2 cellular contexts compared by ENCODE assay signal in genomic region chr11:78884761-78885160, GRCh38.
TF ChIP-seq lines count a peak whose summit lies in the region.

No MANE protein-coding gene starts in this region.

TF ChIP-seq in HepG2, 621 proteins besides CTCF, POLR2A, EP300 and RAD21 (continued from another document):
- TF ChIP-seq, protein P1, sequence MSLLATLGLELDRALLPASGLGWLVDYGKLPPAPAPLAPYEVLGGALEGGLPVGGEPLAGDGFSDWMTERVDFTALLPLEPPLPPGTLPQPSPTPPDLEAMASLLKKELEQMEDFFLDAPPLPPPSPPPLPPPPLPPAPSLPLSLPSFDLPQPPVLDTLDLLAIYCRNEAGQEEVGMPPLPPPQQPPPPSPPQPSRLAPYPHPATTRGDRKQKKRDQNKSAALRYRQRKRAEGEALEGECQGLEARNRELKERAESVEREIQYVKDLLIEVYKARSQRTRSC (CRISPR knock-in tag; IDR thresholded peaks at IDR 0.05; ENCODE audit: low read depth) = no peak

TF ChIP-seq in GM23338, 12 proteins besides CTCF, POLR2A, EP300 and RAD21 (continued from another document):
- TF ChIP-seq, protein P2, sequence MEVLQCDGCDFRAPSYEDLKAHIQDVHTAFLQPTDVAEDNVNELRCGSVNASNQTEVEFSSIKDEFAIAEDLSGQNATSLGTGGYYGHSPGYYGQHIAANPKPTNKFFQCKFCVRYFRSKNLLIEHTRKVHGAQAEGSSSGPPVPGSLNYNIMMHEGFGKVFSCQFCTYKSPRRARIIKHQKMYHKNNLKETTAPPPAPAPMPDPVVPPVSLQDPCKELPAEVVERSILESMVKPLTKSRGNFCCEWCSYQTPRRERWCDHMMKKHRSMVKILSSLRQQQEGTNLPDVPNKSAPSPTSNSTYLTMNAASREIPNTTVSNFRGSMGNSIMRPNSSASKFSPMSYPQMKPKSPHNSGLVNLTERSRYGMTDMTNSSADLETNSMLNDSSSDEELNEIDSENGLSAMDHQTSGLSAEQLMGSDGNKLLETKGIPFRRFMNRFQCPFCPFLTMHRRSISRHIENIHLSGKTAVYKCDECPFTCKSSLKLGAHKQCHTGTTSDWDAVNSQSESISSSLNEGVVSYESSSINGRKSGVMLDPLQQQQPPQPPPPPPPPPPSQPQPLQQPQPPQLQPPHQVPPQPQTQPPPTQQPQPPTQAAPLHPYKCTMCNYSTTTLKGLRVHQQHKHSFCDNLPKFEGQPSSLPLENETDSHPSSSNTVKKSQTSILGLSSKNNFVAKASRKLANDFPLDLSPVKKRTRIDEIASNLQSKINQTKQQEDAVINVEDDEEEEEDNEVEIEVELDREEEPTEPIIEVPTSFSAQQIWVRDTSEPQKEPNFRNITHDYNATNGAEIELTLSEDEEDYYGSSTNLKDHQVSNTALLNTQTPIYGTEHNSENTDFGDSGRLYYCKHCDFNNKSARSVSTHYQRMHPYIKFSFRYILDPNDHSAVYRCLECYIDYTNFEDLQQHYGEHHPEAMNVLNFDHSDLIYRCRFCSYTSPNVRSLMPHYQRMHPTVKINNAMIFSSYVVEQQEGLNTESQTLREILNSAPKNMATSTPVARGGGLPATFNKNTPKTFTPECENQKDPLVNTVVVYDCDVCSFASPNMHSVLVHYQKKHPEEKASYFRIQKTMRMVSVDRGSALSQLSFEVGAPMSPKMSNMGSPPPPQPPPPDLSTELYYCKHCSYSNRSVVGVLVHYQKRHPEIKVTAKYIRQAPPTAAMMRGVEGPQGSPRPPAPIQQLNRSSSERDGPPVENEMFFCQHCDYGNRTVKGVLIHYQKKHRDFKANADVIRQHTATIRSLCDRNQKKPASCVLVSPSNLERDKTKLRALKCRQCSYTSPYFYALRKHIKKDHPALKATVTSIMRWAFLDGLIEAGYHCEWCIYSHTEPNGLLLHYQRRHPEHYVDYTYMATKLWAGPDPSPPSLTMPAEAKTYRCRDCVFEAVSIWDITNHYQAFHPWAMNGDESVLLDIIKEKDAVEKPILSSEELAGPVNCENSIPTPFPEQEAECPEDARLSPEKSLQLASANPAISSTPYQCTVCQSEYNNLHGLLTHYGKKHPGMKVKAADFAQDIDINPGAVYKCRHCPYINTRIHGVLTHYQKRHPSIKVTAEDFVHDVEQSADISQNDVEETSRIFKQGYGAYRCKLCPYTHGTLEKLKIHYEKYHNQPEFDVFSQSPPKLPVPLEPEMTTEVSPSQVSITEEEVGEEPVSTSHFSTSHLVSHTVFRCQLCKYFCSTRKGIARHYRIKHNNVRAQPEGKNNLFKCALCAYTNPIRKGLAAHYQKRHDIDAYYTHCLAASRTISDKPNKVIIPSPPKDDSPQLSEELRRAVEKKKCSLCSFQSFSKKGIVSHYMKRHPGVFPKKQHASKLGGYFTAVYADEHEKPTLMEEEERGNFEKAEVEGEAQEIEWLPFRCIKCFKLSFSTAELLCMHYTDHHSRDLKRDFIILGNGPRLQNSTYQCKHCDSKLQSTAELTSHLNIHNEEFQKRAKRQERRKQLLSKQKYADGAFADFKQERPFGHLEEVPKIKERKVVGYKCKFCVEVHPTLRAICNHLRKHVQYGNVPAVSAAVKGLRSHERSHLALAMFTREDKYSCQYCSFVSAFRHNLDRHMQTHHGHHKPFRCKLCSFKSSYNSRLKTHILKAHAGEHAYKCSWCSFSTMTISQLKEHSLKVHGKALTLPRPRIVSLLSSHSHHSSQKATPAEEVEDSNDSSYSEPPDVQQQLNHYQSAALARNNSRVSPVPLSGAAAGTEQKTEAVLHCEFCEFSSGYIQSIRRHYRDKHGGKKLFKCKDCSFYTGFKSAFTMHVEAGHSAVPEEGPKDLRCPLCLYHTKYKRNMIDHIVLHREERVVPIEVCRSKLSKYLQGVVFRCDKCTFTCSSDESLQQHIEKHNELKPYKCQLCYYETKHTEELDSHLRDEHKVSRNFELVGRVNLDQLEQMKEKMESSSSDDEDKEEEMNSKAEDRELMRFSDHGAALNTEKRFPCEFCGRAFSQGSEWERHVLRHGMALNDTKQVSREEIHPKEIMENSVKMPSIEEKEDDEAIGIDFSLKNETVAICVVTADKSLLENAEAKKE (CRISPR knock-in tag; IDR thresholded peaks at IDR 0.05) = no peak
- TF ChIP-seq REST (IDR thresholded peaks at IDR 0.05; ENCODE audit: unreplicated experiment) (no peak), CREB1 (CRISPR knock-in tag; IDR thresholded peaks at IDR 0.05; ENCODE audit: low read depth) (no peak), ZNF114 (CRISPR knock-in tag; IDR thresholded peaks at IDR 0.05) (no peak), STAT1 (IDR thresholded peaks at IDR 0.05; ENCODE audit: unreplicated experiment) (no peak), JUNB (IDR thresholded peaks at IDR 0.05; ENCODE audit: unreplicated experiment) (no peak), ZNF331 (CRISPR knock-in tag; IDR thresholded peaks at IDR 0.05; ENCODE audit: low read depth) (no peak), EZH2phosphoT487 (IDR thresholded peaks at IDR 0.05; ENCODE audit: unreplicated experiment) (no peak), EZH2 (IDR thresholded peaks at IDR 0.05; ENCODE audit: low read depth, unreplicated experiment) (no peak), POLR2AphosphoS5 (IDR thresholded peaks at IDR 0.05; ENCODE audit: low read depth) (no peak)
